22 cellular contexts compared by ENCODE assay signal in the genomic region with DNA sequence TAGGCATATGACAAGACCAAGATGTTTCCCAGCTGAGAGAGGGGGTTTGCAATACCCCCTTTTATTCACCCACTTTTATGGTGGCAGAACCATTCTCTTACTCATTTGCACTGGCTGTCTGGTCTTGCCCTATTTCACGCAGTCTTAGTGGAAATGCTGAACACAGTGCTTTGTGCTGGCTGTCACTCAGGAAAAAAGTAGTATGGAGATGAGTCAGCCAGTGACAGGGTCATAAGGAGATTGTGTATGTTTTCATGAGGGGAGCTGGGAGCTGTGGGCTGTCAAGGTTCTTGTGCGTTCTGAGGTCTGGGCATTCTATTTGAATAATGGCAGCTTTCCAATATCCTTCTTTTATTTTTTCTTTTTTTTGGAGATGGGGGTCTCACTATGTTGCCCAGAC. TPM values are rescaled to one million over a fixed set of nuclear protein-coding genes. Genes with fewer than 3 reads are reported as not detected.
A peak's percentile ranks its signal among the peaks of the same experiment; 100 is the strongest.
DNase-seq lines count a peak whose midpoint lies in the region; ATAC-seq and TF ChIP-seq lines count a peak whose summit lies in the region.
"Had no signal": no experiment of that assay in that cellular context is flagged by ENCODE, and none has a peak within 500 bp of the region (broad histone marks: within the 10 kb centered on the region; RNA-seq: fewer than 3 reads in every experiment).

No MANE protein-coding gene starts in this region.

- H4K8ac ChIP-seq in neuronal stem cell (ENCODE audit: low read depth, low read length): no peak overlapping the region

- H3K4me2 ChIP-seq in GM23248 (ENCODE audit: unreplicated experiment): no peak overlapping the region
- no peak overlapping the region for H3K4me2 ChIP-seq in neuronal stem cell (ENCODE audit: insufficient read depth, low read length, poor library complexity, severe bottlenecking)

- H4K20me1 ChIP-seq in GM23248 (ENCODE audit: insufficient read depth): no peaks in the 10 kb centered on the region

- intact Hi-C loops in lower leg skin (cut with DNase I; ENCODE audit: low total_unique reads): no loop called here

- H2BK120ac ChIP-seq in neuronal stem cell (ENCODE audit: low read depth, low read length): no peak overlapping the region

- H3K9me3 ChIP-seq in GM23248 (ENCODE audit: low read depth) (no peaks in the 10 kb centered on the region), neuronal stem cell (replicated peaks in 1 of 2; ENCODE audit: control insufficient read depth in 2 of 2, insufficient read depth in 1 of 2, low read depth in 1 of 2, low read length in 2 of 2) (no peaks in the 10 kb centered on the region)
- H3K9me3 ChIP-seq: stomach had no signal

- WGBS in GM23248 (ENCODE audit: low coverage in 1 of 2, low lambda C conversion rate in 2 of 2, missing lambda C conversion rate in 2 of 2), 2 experiments: 70 to 71% methylated on average over 2 of the region's 2 CpGs
- 60 to 73% methylated on average over 2 of the region's 2 CpGs for WGBS in lower leg skin, 2 donors
- no CpG with 5 or more reads among the region's 2 CpGs for WGBS in neuronal stem cell (ENCODE audit: extremely low coverage in 2 of 2, insufficient read length in 2 of 2, insufficient replicate concordance in 1 of 2), 2 donors

- no peaks in the 10 kb centered on the region for H3K36me3 ChIP-seq in GM23248 (ENCODE audit: low read depth)
- no peaks in the 10 kb centered on the region for H3K36me3 ChIP-seq in neuronal stem cell (replicated peaks in 1 of 2; ENCODE audit: control insufficient read depth in 2 of 2, insufficient read depth in 2 of 2, low read length in 2 of 2)
- H3K36me3 ChIP-seq: stomach had no signal

- ATAC-seq in HG03139 (IDR thresholded peaks at IDR 0.05; ENCODE audit: unreplicated experiment): no peak
- ATAC-seq: effector memory CD8-positive, alpha-beta T cell; foreskin keratinocyte; natural killer cell had no signal

- H4K91ac ChIP-seq in neuronal stem cell (ENCODE audit: low read depth, low read length, poor library complexity): no peak overlapping the region

- H2BK12ac ChIP-seq in neuronal stem cell (ENCODE audit: low read length): no peak overlapping the region

- H2BK15ac ChIP-seq in neuronal stem cell (ENCODE audit: low read length): no peak overlapping the region

- no peaks in the 10 kb centered on the region for H3K27me3 ChIP-seq in GM23248 (replicated peaks; ENCODE audit: insufficient read depth)
- no peaks in the 10 kb centered on the region for H3K27me3 ChIP-seq in neuronal stem cell (ENCODE audit: control insufficient read depth in 3 of 3, insufficient read depth in 3 of 3, low read depth in 1 of 3, low read length in 3 of 3)
- H3K27me3 ChIP-seq: foreskin keratinocyte had no signal

- in situ Hi-C loops in GM23248 (cut with MboI) (no loop called here), astrocyte of the spinal cord (cut with HindIII; ENCODE audit: low sequenced_read_pairs) (no loop called here)

- H2AFZ ChIP-seq in GM23248: no peak overlapping the region
- H2AFZ ChIP-seq in neuronal stem cell (ENCODE audit: low read length): no peak overlapping the region

- no peak for TF ChIP-seq POLR2A in lower leg skin (IDR thresholded peaks at IDR 0.05)

- H3K4me3 ChIP-seq in GM23248 (no peak overlapping the region), astrocyte of the spinal cord (ENCODE audit: low read depth, low read length) (no peak overlapping the region), fibroblast of villous mesenchyme (ENCODE audit: low read depth, low read length) (no peak overlapping the region), lower leg skin (ENCODE audit: low read depth, poor library complexity, severe bottlenecking) (no peak overlapping the region), neuronal stem cell (ENCODE audit: low read length in 2 of 2) (no peak overlapping the region)
- H3K4me3 ChIP-seq: stomach had no signal

- H2AK5ac ChIP-seq in neuronal stem cell (ENCODE audit: low read depth, low read length): no peak overlapping the region

- no peak overlapping the region for H3K18ac ChIP-seq in neuronal stem cell (ENCODE audit: low read length)

- H3F3A ChIP-seq in GM23248 (ENCODE audit: insufficient read depth): peaks cover under 1% of the 10 kb centered on the region; the same call in 1 of the 2 replicates

- H3K14ac ChIP-seq in neuronal stem cell (ENCODE audit: low read length): no peak overlapping the region

- H3K4me1 ChIP-seq in GM23248 (ENCODE audit: insufficient read depth) (no peaks in the 10 kb centered on the region), neuronal stem cell (ENCODE audit: control insufficient read depth in 2 of 2, insufficient read depth in 1 of 2, low read depth in 1 of 2, low read length in 2 of 2) (no peaks in the 10 kb centered on the region)
- H3K4me1 ChIP-seq: foreskin keratinocyte, stomach had no signal

- no peaks in the 10 kb centered on the region for H3K79me2 ChIP-seq in GM23248 (ENCODE audit: insufficient read depth)

- H3K4ac ChIP-seq in neuronal stem cell (ENCODE audit: low read length): no peak overlapping the region

- no peak overlapping the region for H3K27ac ChIP-seq in GM23248
- H3K27ac ChIP-seq in neuronal stem cell (replicated peaks; ENCODE audit: low read length): no peak overlapping the region
- H3K27ac ChIP-seq: foreskin keratinocyte, stomach had no signal

- H3K9ac ChIP-seq in GM23248 (no peak overlapping the region), neuronal stem cell (ENCODE audit: low read depth, low read length, poor library complexity) (no peak overlapping the region)

- H3K9me2 ChIP-seq in GM23248 (ENCODE audit: insufficient read depth): no peaks in the 10 kb centered on the region

- no peak overlapping the region for H2BK5ac ChIP-seq in neuronal stem cell (ENCODE audit: low read length)

- no peaks in the 10 kb centered on the region for H3K79me1 ChIP-seq in neuronal stem cell (ENCODE audit: low read depth, low read length)

- H3K23ac ChIP-seq in neuronal stem cell (ENCODE audit: low read depth, low read length, poor library complexity): no peak overlapping the region

- TF ChIP-seq CTCF in astrocyte of the spinal cord (IDR thresholded peaks at IDR 0.05; ENCODE audit: low read depth, low read length): no peak
- TF ChIP-seq CTCF in fibroblast of villous mesenchyme (IDR thresholded peaks at IDR 0.05; ENCODE audit: insufficient read depth, low read depth, low read length): no peak
- TF ChIP-seq CTCF in lower leg skin (IDR thresholded peaks at IDR 0.05): no peak

- DNase-seq in Daoy (ENCODE audit: low read depth) (peak; percentile 4), GM23248 (peak; percentile 12), astrocyte of the spinal cord (ENCODE audit: low read depth, low spot score) (peak; percentile 12), fibroblast of villous mesenchyme (ENCODE audit: low read depth) (peak; percentile 7), lower leg skin (ENCODE audit: low spot score in 2 of 2) (no peak), neuronal stem cell (ENCODE audit: low spot score) (no peak), activated gamma-delta T cell (lab: John Stamatoyannopoulos, UW) (no peak)
- DNase-seq: amniotic stem cell; C1 segment of cervical spinal cord; effector memory CD8-positive, alpha-beta T cell; HFFc6; kidney glomerular epithelial cell; natural killer cell; NCI-H1092; NCI-H2029 treated with DMSO at 0.1 percent for 48 hours; stimulated activated CD4-positive, alpha-beta T cell treated with anti-CD3 and anti-CD28 coated beads, Interleukin-2, amount 100 ng/mL, for 24 hours; stomach; T1000 had no signal

RNA-seq across cellular contexts. Expression of a gene that starts 10.9 kb away (rescaled TPM):
- 26.1 and 28.9 TPM in 2 replicates for total RNA-seq in Daoy (2014; rRNA removed; shearing (Covaris generic))
- 21.8 and 37.7 TPM in 2 replicates for total RNA-seq in GM23248 (2014; rRNA removed; shearing (Covaris generic))
- 38.7 and 41.5 TPM in 2 replicates for polyA plus RNA-seq in GM23248 (2016; fragmentation: Nextera tagmentation; extraction: Ambion mirVana)
- total RNA-seq in fibroblast of villous mesenchyme (24.6 and 25.1 TPM in 2 replicates), lower leg skin (10 to 100 TPM in 1 of 4 donors, 1 to 10 TPM in 3; 5.7 to 12.8 (median 7.8) TPM)
- polyA plus RNA-seq in neuronal stem cell (2013, experiment 1 of 2): 5.9 TPM
- 5.9 TPM for polyA plus RNA-seq in neuronal stem cell (2013, experiment 2 of 2)
- total RNA-seq: activated T-helper 2 cell treated with anti-CD3 and anti-CD28 coated beads, Interferon-gamma antibody, Interleukin-2, Interleukin-4, amounts not matched to agents 10 μg/mL and 5 μg/mL and 100 μg/mL, durations not matched to agents 14 hours and 24 hours and 36 hours had no signal

RNA-seq across cellular contexts. Expression of a gene that starts 34.4 kb away (rescaled TPM):
- total RNA-seq in Daoy (2014; rRNA removed; shearing (Covaris generic)): not detected in 2 replicates
- total RNA-seq in GM23248 (2014; rRNA removed; shearing (Covaris generic)): not detected in 2 replicates
- polyA plus RNA-seq in GM23248 (2016; fragmentation: Nextera tagmentation; extraction: Ambion mirVana): 0.15 and 0.39 TPM in 2 replicates
- total RNA-seq in fibroblast of villous mesenchyme (not detected in 2 replicates), lower leg skin (1 to 10 TPM; 1.3 to 3.0 (median 2.2) TPM)
- polyA plus RNA-seq in neuronal stem cell (2013, experiment 1 of 2): 0.01 TPM
- polyA plus RNA-seq in neuronal stem cell (2013, experiment 2 of 2): 0.04 TPM
- total RNA-seq: foreskin keratinocyte, HFFc6, NCI-H460 had no signal
- polyA plus RNA-seq: foreskin keratinocyte had no signal

Comparison
In these comparisons a context has a peak if more than half of its experiments do, and no peak if none do; other contexts are left out.
1. DNase-seq: peak in Daoy (single experiment), GM23248 (single experiment), astrocyte of the spinal cord (single experiment) and fibroblast of villous mesenchyme (single experiment); none in lower leg skin (0 of 2), neuronal stem cell (single experiment) and activated gamma-delta T cell (single experiment).